In genomic region chr15:56919708-56920637, GRCh38 we compare ENCODE assay signal across 8 cellular contexts. TPM values are rescaled to one million over a fixed set of nuclear protein-coding genes. Genes with fewer than 3 reads are reported as not detected.
DNase-seq lines count a peak whose midpoint lies in the region; ATAC-seq and TF ChIP-seq lines count a peak whose summit lies in the region.

No MANE protein-coding gene starts in this region.

- H3K27me3 ChIP-seq in dorsolateral prefrontal cortex (no peaks in the 10 kb centered on the region), suprapubic skin (no peaks in the 10 kb centered on the region)

- WGBS in suprapubic skin, result 4% methylated on average over 16 of the region's 30 CpGs

- DNase-seq in CD14-positive monocyte (ENCODE audit: low spot score) (no peak), HuH-7.5 (ENCODE audit: low spot score) (peak; percentile 31), dorsolateral prefrontal cortex (peak in 2 of 10 donors; percentile 11 to 12), memory B cell (ENCODE audit: low spot score in 2 of 2) (peak in 1 of 2 donors; percentile 3), suprapubic skin (ENCODE audit: low spot score in 2 of 2) (peak in 1 of 2 donors; percentile 63)

- H3K27ac Mint-ChIP-seq in CD14-positive monocyte (peak overlapping the region; percentile 19 to 93 (median 89)), memory B cell (peak overlapping the region; percentile 82)

- TF ChIP-seq POLR2A in suprapubic skin (IDR thresholded peaks at IDR 0.05), result no peak

- no peaks in the 10 kb centered on the region for H3K9me3 ChIP-seq in suprapubic skin

- ATAC-seq in GM19372 (IDR thresholded peaks at IDR 0.05; ENCODE audit: low read depth, unreplicated experiment), result peak; percentile 8
- ATAC-seq in memory B cell (ENCODE audit: low read depth), result no peak
- no peak for ATAC-seq in HG02973 (IDR thresholded peaks at IDR 0.05; ENCODE audit: unreplicated experiment)

- H3K36me3 ChIP-seq in suprapubic skin, result peaks cover 5% of the 10 kb centered on the region

- peak overlapping the region; percentile 92 to 97 for H3K4me3 Mint-ChIP-seq in CD14-positive monocyte
- peak overlapping the region; percentile 94 for H3K4me3 Mint-ChIP-seq in memory B cell

- H3K27ac ChIP-seq in VCaP, result peak overlapping the region; percentile 94
- peak overlapping the region; percentile 63 to 99 (median 97) for H3K27ac ChIP-seq in dorsolateral prefrontal cortex
- peak overlapping the region; percentile 100 for H3K27ac ChIP-seq in suprapubic skin

- H3K9me3 Mint-ChIP-seq in CD14-positive monocyte (peaks cover 0 to 2% (median 0%) of the 10 kb centered on the region in 7 donors), memory B cell (no peaks in the 10 kb centered on the region)

- peaks cover 19 to 27% of the 10 kb centered on the region in 2 donors for H3K36me3 Mint-ChIP-seq in CD14-positive monocyte
- peaks cover 7% of the 10 kb centered on the region for H3K36me3 Mint-ChIP-seq in memory B cell

- H3K4me1 Mint-ChIP-seq in CD14-positive monocyte (peaks cover 33% of the 10 kb centered on the region), memory B cell (peaks cover 26% of the 10 kb centered on the region)

- H3K27me3 Mint-ChIP-seq in CD14-positive monocyte (ENCODE audit: low read depth in 3 of 3), result no peaks in the 10 kb centered on the region
- no peaks in the 10 kb centered on the region for H3K27me3 Mint-ChIP-seq in memory B cell

- TF ChIP-seq CTCF in CD14-positive monocyte (IDR thresholded peaks at IDR 0.05) (no peak), VCaP (conservative IDR thresholded peaks at IDR 0.05) (no peak), dorsolateral prefrontal cortex (IDR thresholded peaks at IDR 0.05 in 54 of 56, conservative IDR thresholded peaks at IDR 0.05 in 2 of 56; ENCODE audit: low read depth in 1 of 56, partially characterized antibody in 56 of 56) (peak in 2 of 56 donors; percentile 0 to 3), suprapubic skin (IDR thresholded peaks at IDR 0.05) (no peak)

- TF ChIP-seq EP300 in suprapubic skin (IDR thresholded peaks at IDR 0.05), result no peak

- intact Hi-C loops in CD14-positive monocyte (cut with micrococcal nuclease), result loop anchor here in 1 of 2 donors (2.0 to 5.0 kb wide), 2 partner anchors 33 to 43 kb away; no protein-coding TSS in a partner anchor
- intact Hi-C loops in dorsolateral prefrontal cortex (cut with DNase I), result loop anchor here (5.0 to 10.0 kb wide), 8 partner anchors 65 to 385 kb away; partner anchors contain the start of gene ZNF280D (in 1 of the 2)

- H3K4me3 ChIP-seq in dorsolateral prefrontal cortex, result peak overlapping the region; percentile 71 to 98 (median 87)
- H3K4me3 ChIP-seq in suprapubic skin, result peak overlapping the region; percentile 93

- H3K4me1 ChIP-seq in suprapubic skin, result peaks cover 53% of the 10 kb centered on the region

RNA-seq across cellular contexts. Expression of gene TCF12, which starts 1.5 kb away (rescaled TPM):
- polyA plus RNA-seq in CD14-positive monocyte, result 10 to 100 TPM; 27.6 to 52.5 TPM
- total RNA-seq in dorsolateral prefrontal cortex (100 to 1,000 TPM in 76 of 120 experiments, 10 to 100 TPM in 44; 63.4 to 217 (median 109) TPM), suprapubic skin (100 to 1,000 TPM in 2 of 4 donors, 10 to 100 TPM in 2; 91.3 to 118 (median 105) TPM)
